8 cellular contexts compared by ENCODE assay signal in the genomic region with DNA sequence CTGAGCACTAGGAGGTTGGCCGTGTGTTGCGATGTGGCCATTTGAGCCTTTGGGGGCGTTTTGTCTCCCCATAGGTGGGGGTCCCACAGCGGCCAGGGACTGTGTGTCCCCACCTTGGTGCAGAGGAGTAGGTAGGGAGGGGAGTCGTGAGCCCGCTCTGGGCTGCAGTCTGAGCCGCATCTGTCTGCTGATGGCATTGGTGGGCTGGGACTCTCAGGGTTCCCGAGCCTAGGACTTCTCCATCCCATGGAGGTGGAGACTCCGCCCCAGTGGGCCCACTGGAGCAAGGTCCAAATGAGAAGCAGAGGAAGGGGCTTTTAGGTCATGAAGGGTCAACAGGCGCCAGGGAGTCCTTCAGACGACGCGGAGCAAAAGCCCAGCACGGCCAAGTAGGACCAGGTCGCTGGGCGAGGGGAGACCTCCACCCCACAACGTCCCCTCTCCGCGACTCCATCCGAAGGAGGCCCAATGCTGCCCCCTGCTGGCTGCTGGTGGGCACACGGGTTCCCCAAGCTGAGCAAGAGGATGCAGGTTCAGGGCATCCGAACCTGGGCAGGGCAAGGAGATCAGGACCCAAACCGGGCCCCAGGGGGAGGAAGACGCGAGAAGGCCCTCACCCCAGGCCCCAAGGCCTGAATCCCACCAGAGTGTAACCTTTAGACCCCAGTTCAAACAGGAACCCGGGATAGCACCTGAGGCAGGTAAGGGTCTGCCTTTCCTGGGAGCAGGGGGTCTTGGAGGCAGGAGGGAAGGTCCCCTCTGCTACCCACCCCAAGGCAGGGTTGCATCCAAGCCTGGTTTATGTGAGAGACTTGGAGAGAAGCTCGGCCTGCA. TPM values are rescaled to one million over a fixed set of nuclear protein-coding genes. Genes with fewer than 3 reads are reported as not detected.
A peak's percentile ranks its signal among the peaks of the same experiment; 100 is the strongest.
DNase-seq lines count a peak whose midpoint lies in the region; ATAC-seq and TF ChIP-seq lines count a peak whose summit lies in the region.

No MANE protein-coding gene starts in this region.

- H4K20me1 ChIP-seq in OCI-LY1 (ENCODE audit: insufficient read depth, low read length): no peaks in the 10 kb centered on the region

- H3K36me3 Mint-ChIP-seq in activated T-helper 17 cell treated with anti-CD3 and anti-CD28 coated beads, Interleukin-2, amount 50 U/mL, for 72 hours (ENCODE audit: low read depth): no peaks in the 10 kb centered on the region

- H3K27me3 ChIP-seq in OCI-LY1 (ENCODE audit: insufficient read depth, low read length) (no peaks in the 10 kb centered on the region; the same call in 1 of the 2 replicates), right cardiac atrium (ENCODE audit: control insufficient read depth, insufficient read depth) (peaks cover 6% of the 10 kb centered on the region)

- H3K4me3 ChIP-seq in OCI-LY1 (ENCODE audit: low read depth, low read length, poor library complexity, severe bottlenecking): no peak overlapping the region
- H3K4me3 ChIP-seq in right cardiac atrium (ENCODE audit: low read length): no peak overlapping the region

- H3K4me3 Mint-ChIP-seq in activated T-helper 17 cell treated with anti-CD3 and anti-CD28 coated beads, Interleukin-2, amount 50 U/mL, for 72 hours: no peak overlapping the region

- no peaks in the 10 kb centered on the region; the same call in 1 of the 2 replicates for H3K9me3 ChIP-seq in OCI-LY1 (ENCODE audit: low read length)
- peaks cover 2% of the 10 kb centered on the region for H3K9me3 ChIP-seq in right cardiac atrium (ENCODE audit: control insufficient read depth, low read length)

- no peak overlapping the region for H3K4me2 ChIP-seq in OCI-LY1 (ENCODE audit: low read length)

- H3K4me1 Mint-ChIP-seq in activated T-helper 17 cell treated with anti-CD3 and anti-CD28 coated beads, Interleukin-2, amount 50 U/mL, for 72 hours: no peaks in the 10 kb centered on the region

- ATAC-seq in activated T-helper 17 cell treated with anti-CD3 and anti-CD28 coated beads, Interleukin-2, amount 50 U/mL, for 72 hours (replicated peaks): peak; percentile 70
- ATAC-seq in right cardiac atrium (peak; percentile 15 to 38), HG02759 (IDR thresholded peaks at IDR 0.05; ENCODE audit: unreplicated experiment) (no peak), HG02763 (IDR thresholded peaks at IDR 0.05; ENCODE audit: unreplicated experiment) (no peak)

- H3K4me1 ChIP-seq in OCI-LY1 (ENCODE audit: insufficient read depth, low read length, severe bottlenecking) (no peaks in the 10 kb centered on the region), right cardiac atrium (ENCODE audit: control insufficient read depth, insufficient read depth, low read length) (no peaks in the 10 kb centered on the region)

- no peaks in the 10 kb centered on the region for H3K36me3 ChIP-seq in OCI-LY1 (ENCODE audit: insufficient read depth, low read length)

- H3K27me3 Mint-ChIP-seq in activated T-helper 17 cell treated with anti-CD3 and anti-CD28 coated beads, Interleukin-2, amount 50 U/mL, for 72 hours: peaks cover 23% of the 10 kb centered on the region

- WGBS in right cardiac atrium: 31% methylated on average over 27 of the region's 27 CpGs

- TF ChIP-seq CTCF in OCI-LY1 (IDR thresholded peaks at IDR 0.05; ENCODE audit: low read length): peak; percentile 83

- no peak overlapping the region for H3K27ac ChIP-seq in OCI-LY1 (ENCODE audit: low read depth, low read length, poor library complexity, severe bottlenecking)
- no peak overlapping the region for H3K27ac ChIP-seq in right cardiac atrium (ENCODE audit: low read length)

- H3K27ac Mint-ChIP-seq in activated T-helper 17 cell treated with anti-CD3 and anti-CD28 coated beads, Interleukin-2, amount 50 U/mL, for 72 hours: no peak overlapping the region

- peaks cover 11% of the 10 kb centered on the region for H3K9me3 Mint-ChIP-seq in activated T-helper 17 cell treated with anti-CD3 and anti-CD28 coated beads, Interleukin-2, amount 50 U/mL, for 72 hours

- intact Hi-C loops in right cardiac atrium (cut with DNase I): loop anchor here in 1 of 4 donors (5.0 kb wide), 1 partner anchor 369 kb away; no protein-coding TSS in a partner anchor

- no peak overlapping the region for H3K9ac ChIP-seq in OCI-LY1 (ENCODE audit: low read length)

- H3F3A ChIP-seq in OCI-LY1 (ENCODE audit: insufficient read depth, low read length): no peaks in the 10 kb centered on the region

- no peak overlapping the region for H2AFZ ChIP-seq in OCI-LY1 (ENCODE audit: low read length)

- peak; percentile 70 for DNase-seq in ELF-1 (ENCODE audit: low read depth, low spot score)
- peak; percentile 39 to 83 (median 82) for DNase-seq in right cardiac atrium
- DNase-seq in stimulated activated CD4-positive, alpha-beta T cell treated with anti-CD3 and anti-CD28 coated beads, Interleukin-4, amount 100 ng/mL, for 24 hours: peak; percentile 81
- DNase-seq in epidermal melanocyte (ENCODE audit: insufficient read length, low spot score): no peak

- no peaks in the 10 kb centered on the region for H3K79me2 ChIP-seq in OCI-LY1 (ENCODE audit: insufficient read depth, low read length)

- H3K9me2 ChIP-seq in OCI-LY1 (ENCODE audit: low read depth, low read length): no peaks in the 10 kb centered on the region

RNA-seq across cellular contexts. Expression of a gene that starts 14.9 kb away (rescaled TPM):
- 1 to 10 TPM in 1 of 2 donors, under 1 TPM in 1; 0.48 to 2.5 TPM for total RNA-seq in activated T-helper 17 cell treated with anti-CD3 and anti-CD28 coated beads, Interleukin-2, amount 50 U/mL, for 72 hours
- 1 to 10 TPM in 2 of 4 donors, under 1 TPM in 2; 0.53 to 1.5 (median 0.94) TPM for total RNA-seq in right cardiac atrium
- 0.27 TPM for polyA plus RNA-seq in right cardiac atrium

Comparison
In these comparisons a context has a peak if more than half of its experiments do, and no peak if none do; other contexts are left out.
1. ATAC-seq: peak in activated T-helper 17 cell treated with anti-CD3 and anti-CD28 coated beads, Interleukin-2, amount 50 U/mL, for 72 hours (single experiment) and right cardiac atrium (2 of 2); none in HG02759 (single experiment) and HG02763 (single experiment).